In genomic region chr12:111445311-111446043, GRCh38 we compare ENCODE assay signal across 8 cellular contexts. TPM values are rescaled to one million over a fixed set of nuclear protein-coding genes. Genes with fewer than 3 reads are reported as not detected.
DNase-seq lines count a peak whose midpoint lies in the region; ATAC-seq and TF ChIP-seq lines count a peak whose summit lies in the region.

No MANE protein-coding gene starts in this region.

- peak in 2 of 7 experiments; percentile 4 to 44 for DNase-seq in CD8-positive, alpha-beta T cell
- DNase-seq in naive B cell = no peak
- no peak for DNase-seq in nucleus accumbens (lab: John Stamatoyannopoulos, UW)
- DNase-seq in pons (ENCODE audit: low spot score) = no peak
- DNase-seq in amniotic stem cell (lab: John Stamatoyannopoulos, UW) = no peak

- ATAC-seq in CD8-positive, alpha-beta T cell = no peak
- ATAC-seq in HG02981 (IDR thresholded peaks at IDR 0.05; ENCODE audit: unreplicated experiment) (peak; percentile 8), naive B cell (ENCODE audit: low read depth in 2 of 2) (peak; percentile 1 to 2), GM18873 (IDR thresholded peaks at IDR 0.05; ENCODE audit: low FRiP score, unreplicated experiment) (no peak)

- no peaks in the 10 kb centered on the region for H3K9me3 ChIP-seq in CD8-positive, alpha-beta T cell (ENCODE audit: low read length)

- H3K27ac ChIP-seq in CD8-positive, alpha-beta T cell (ENCODE audit: low read depth, low read length) = peak overlapping the region; percentile 38

- H3K4me3 Mint-ChIP-seq in CD8-positive, alpha-beta T cell = peak overlapping the region; percentile 37
- H3K4me3 Mint-ChIP-seq in brain (no peak overlapping the region), naive B cell (peak overlapping the region in 5 of 8 donors; percentile 35 to 62 (median 46))

- peaks cover 50% of the 10 kb centered on the region for H3K36me3 Mint-ChIP-seq in CD8-positive, alpha-beta T cell
- H3K36me3 Mint-ChIP-seq in brain = peaks cover 41% of the 10 kb centered on the region
- H3K36me3 Mint-ChIP-seq in naive B cell = peaks cover 2 to 7% of the 10 kb centered on the region in 2 donors

- no peaks in the 10 kb centered on the region for H3K27me3 Mint-ChIP-seq in CD8-positive, alpha-beta T cell (ENCODE audit: low read depth)
- H3K27me3 Mint-ChIP-seq in brain (no peaks in the 10 kb centered on the region), naive B cell (no peaks in the 10 kb centered on the region)

- no peak overlapping the region for H3K4me3 ChIP-seq in CD8-positive, alpha-beta T cell (ENCODE audit: low read depth, low read length)

- peaks cover 43% of the 10 kb centered on the region for H3K4me1 ChIP-seq in CD8-positive, alpha-beta T cell (ENCODE audit: insufficient read depth, low read length)

- POLR2A ChIA-PET in CD8-positive, alpha-beta T cell (lab: Charles Lee) = interaction anchor here (0.8 to 2.9 kb wide), 10 partner anchors 8 to 76 kb away, joined by 3 to 38 read pairs (median 3); partner anchors contain the start of gene SH2B3

- CTCF ChIA-PET in CD8-positive, alpha-beta T cell (lab: Charles Lee) = interaction anchor here (1.0 to 28.0 kb wide), 5 partner anchors 11 to 42 kb away, joined by 3 to 1191 read pairs (median 7); partner anchors contain the start of gene SH2B3

- peaks cover 17% of the 10 kb centered on the region for H3K36me3 ChIP-seq in CD8-positive, alpha-beta T cell (ENCODE audit: insufficient read depth, low read length)

- peaks cover 63% of the 10 kb centered on the region for H3K4me1 Mint-ChIP-seq in CD8-positive, alpha-beta T cell (ENCODE audit: low read depth)
- H3K4me1 Mint-ChIP-seq in brain (peaks cover 44% of the 10 kb centered on the region), naive B cell (peaks cover 60 to 74% (median 69%) of the 10 kb centered on the region in 3 donors)

- no peak for TF ChIP-seq CTCF in CD8-positive, alpha-beta T cell (IDR thresholded peaks at IDR 0.05)
- no peak for TF ChIP-seq CTCF in brain (conservative IDR thresholded peaks at IDR 0.05)

- no peaks in the 10 kb centered on the region for H3K9me3 Mint-ChIP-seq in CD8-positive, alpha-beta T cell
- H3K9me3 Mint-ChIP-seq in brain (no peaks in the 10 kb centered on the region), naive B cell (no peaks in the 10 kb centered on the region)

- intact Hi-C loops in CD8-positive, alpha-beta T cell (cut with DNase I, micrococcal nuclease) = loop anchor here in 1 of 2 experiments (2.0 kb wide), 1 partner anchor 15 kb away; no protein-coding TSS in a partner anchor

- H3K27me3 ChIP-seq in CD8-positive, alpha-beta T cell (ENCODE audit: insufficient read depth, low read length) = no peaks in the 10 kb centered on the region

- H3K27ac Mint-ChIP-seq in CD8-positive, alpha-beta T cell = peak overlapping the region; percentile 90
- H3K27ac Mint-ChIP-seq in brain (peak overlapping the region; percentile 30 to 91 (median 81)), naive B cell (peak overlapping the region; percentile 92 to 97 (median 94))

RNA-seq across cellular contexts. Expression of gene SH2B3, which starts 39.8 kb away (rescaled TPM):
- 10 to 100 TPM; 48.7 to 48.8 TPM for total RNA-seq in CD8-positive, alpha-beta T cell
- polyA plus RNA-seq in brain (ENCODE audit: insufficient read depth, low read depth, low replicate concordance) (7.4 TPM), naive B cell (ENCODE audit: low read depth in 6 of 6) (10 to 100 TPM in 1 of 6 donors, 1 to 10 TPM in 5; 3.6 to 10.4 (median 4.5) TPM)

Comparison
In these comparisons a context has a peak if more than half of its experiments do, and no peak if none do; other contexts are left out.
1. ATAC-seq: peak in HG02981 (single experiment) and naive B cell (2 of 2); none in CD8-positive, alpha-beta T cell (single experiment) and GM18873 (single experiment).
2. H3K4me3 Mint-ChIP-seq: peak in CD8-positive, alpha-beta T cell (single experiment) and naive B cell (5 of 8); none in brain (0 of 5).
3. Peak in every context shown above with its lines, with median percentiles within 50 percentile points of each other: H3K27ac Mint-ChIP-seq.